In the genomic region with DNA sequence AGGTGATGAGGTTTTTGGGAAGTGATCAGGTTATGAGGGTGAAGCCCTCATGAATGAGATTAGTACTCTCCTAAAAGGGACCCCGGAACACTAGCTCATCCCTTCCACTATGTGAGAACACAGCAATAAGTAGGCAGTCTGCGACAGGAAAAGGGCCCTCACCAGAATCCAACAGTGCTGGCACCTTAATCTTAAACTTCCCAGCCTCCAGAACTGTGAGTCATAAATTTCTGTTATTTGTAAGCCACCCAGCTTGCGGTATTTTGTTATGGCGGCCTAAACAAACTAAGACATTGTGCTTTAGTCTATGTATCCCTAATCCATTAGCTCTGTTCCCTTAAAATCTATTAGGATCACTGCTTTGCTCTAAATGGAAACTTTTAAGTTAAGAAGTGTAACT, we compare ENCODE assay signal across 1 cellular context.
TF ChIP-seq lines count a peak whose summit lies in the region.

No MANE protein-coding gene starts in this region.

TF ChIP-seq in IMR-90, 13 proteins besides CTCF, POLR2A, EP300 and RAD21 (continued from another document):
- TF ChIP-seq CHD1 (IDR thresholded peaks at IDR 0.05; ENCODE audit: low read depth, low read length), result no peak
- no peak for TF ChIP-seq SMC3 (IDR thresholded peaks at IDR 0.05; ENCODE audit: low read depth, low read length)
- TF ChIP-seq RCOR1 (IDR thresholded peaks at IDR 0.05; ENCODE audit: insufficient replicate concordance, low read length), result no peak
- no peak for TF ChIP-seq RFX5 (IDR thresholded peaks at IDR 0.05; ENCODE audit: low read depth, low read length)
- TF ChIP-seq MAZ (IDR thresholded peaks at IDR 0.05; ENCODE audit: borderline replicate concordance, low read depth, low read length), result no peak
- TF ChIP-seq BHLHE40 (IDR thresholded peaks at IDR 0.05; ENCODE audit: low read depth, low read length), result no peak
- no peak for TF ChIP-seq MAFK (IDR thresholded peaks at IDR 0.05; ENCODE audit: low read depth, low read length)
- TF ChIP-seq MXI1 (IDR thresholded peaks at IDR 0.05; ENCODE audit: borderline replicate concordance, low read depth, low read length), result no peak
- TF ChIP-seq CEBPB (IDR thresholded peaks at IDR 0.05; ENCODE audit: low read depth, low read length), result no peak
- TF ChIP-seq, protein P1, sequence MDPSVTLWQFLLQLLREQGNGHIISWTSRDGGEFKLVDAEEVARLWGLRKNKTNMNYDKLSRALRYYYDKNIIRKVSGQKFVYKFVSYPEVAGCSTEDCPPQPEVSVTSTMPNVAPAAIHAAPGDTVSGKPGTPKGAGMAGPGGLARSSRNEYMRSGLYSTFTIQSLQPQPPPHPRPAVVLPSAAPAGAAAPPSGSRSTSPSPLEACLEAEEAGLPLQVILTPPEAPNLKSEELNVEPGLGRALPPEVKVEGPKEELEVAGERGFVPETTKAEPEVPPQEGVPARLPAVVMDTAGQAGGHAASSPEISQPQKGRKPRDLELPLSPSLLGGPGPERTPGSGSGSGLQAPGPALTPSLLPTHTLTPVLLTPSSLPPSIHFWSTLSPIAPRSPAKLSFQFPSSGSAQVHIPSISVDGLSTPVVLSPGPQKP (IDR thresholded peaks at IDR 0.05; ENCODE audit: borderline replicate concordance, low read depth, low read length), result no peak
- no peak for TF ChIP-seq FOS (IDR thresholded peaks at IDR 0.05; ENCODE audit: low read depth, low read length)
